1 cellular context compared by ENCODE assay signal in genomic region chr18:10482985-10483949, GRCh38.
A peak's percentile ranks its signal among the peaks of the same experiment; 100 is the strongest.
TF ChIP-seq lines count a peak whose summit lies in the region.

No MANE protein-coding gene starts in this region.

TF ChIP-seq in K562, 482 proteins besides CTCF, POLR2A, EP300 and RAD21:
- TF ChIP-seq MCM7 (IDR thresholded peaks at IDR 0.05): no peak
- TF ChIP-seq FOXA1 (IDR thresholded peaks at IDR 0.05; ENCODE audit: borderline replicate concordance): no peak
- peak; percentile 76 for TF ChIP-seq CBX8 (IDR thresholded peaks at IDR 0.05; ENCODE audit: borderline replicate concordance, extremely low read depth, low read depth, low read length, poor library complexity, severe bottlenecking)
TF ChIP-seq in K562: peak in this region for 1.
